ENCODE assay signal across 27 cellular contexts in the genomic region with DNA sequence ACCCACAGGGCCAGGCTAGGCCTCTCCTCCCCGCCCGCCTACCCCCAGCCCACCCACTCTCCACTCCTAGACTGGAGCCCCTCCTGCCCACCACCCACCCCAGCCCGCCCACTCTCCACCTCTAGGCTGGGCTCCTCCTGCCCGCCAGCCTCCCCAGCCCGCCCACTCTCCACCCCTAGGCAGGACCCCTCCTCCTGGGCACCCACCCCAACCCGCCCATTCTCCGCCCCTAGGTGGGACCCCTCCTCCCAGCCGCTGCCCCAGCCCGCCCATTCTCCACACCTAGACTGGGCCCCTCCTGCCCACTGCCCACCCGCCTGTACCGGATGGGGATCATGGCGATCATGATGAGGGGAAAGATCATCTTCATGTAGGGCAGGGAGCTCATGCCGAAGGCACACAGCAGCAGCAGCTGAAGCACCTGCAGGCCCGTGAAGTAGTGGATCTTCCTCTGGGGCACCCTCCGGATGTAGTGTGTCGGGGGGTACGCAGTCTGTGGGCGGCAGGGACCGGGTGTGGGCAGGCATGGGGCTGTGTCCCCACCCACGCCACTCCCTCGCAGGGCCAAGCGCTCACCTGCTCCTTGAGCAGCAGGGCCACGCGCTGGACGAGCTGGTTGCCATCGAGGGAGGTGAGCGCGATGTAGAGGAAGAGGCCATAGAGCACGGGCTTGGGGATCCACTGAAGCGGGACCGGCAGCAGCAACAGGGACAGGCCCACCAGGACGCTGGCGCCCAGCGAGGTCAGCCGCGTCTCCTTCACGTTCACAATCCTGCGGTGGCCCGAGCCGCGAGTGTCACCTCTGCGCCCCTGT.
"Had no signal": no experiment of that assay in that cellular context is flagged by ENCODE, and none has a peak within 500 bp of the region (broad histone marks: within the 10 kb centered on the region; RNA-seq: fewer than 3 reads in every experiment).

No MANE protein-coding gene starts in this region.

- DNase-seq: activated CD4-positive, alpha-beta T cell treated with anti-CD3 and anti-CD28 coated beads for 1 hour; activated CD4-positive, alpha-beta T cell treated with anti-CD3 and anti-CD28 coated beads, Interleukin-2, amount 50 U/mL, for 1 hour; activated CD8-positive, alpha-beta memory T cell treated with anti-CD3 and anti-CD28 coated beads for 24 hours; activated CD8-positive, alpha-beta memory T cell treated with anti-CD3 and anti-CD28 coated beads, Interleukin-2, amount 50 U/mL, for 4 hours; activated naive CD4-positive, alpha-beta T cell; activated T-cell treated with anti-CD3 and anti-CD28 coated beads, Interleukin-2, amount 50 U/mL, for 4 hours; cerebellar nuclear complex; esophagus squamous epithelium; gastrocnemius medialis; hippocampal formation; left colon; sigmoid colon; stimulated activated CD4-positive, alpha-beta T cell treated with anti-CD3 and anti-CD28 coated beads, Interleukin-4, amount 100 ng/mL, for 1 hour; stimulated activated naive CD4-positive, alpha-beta T cell treated with Interleukin-2 at 50 U/mL for 16 hours; substantia nigra; T-helper 1 cell; thyroid gland; upper lobe of right lung; WERI-Rb-1 had no signal

- ATAC-seq: activated T-cell treated with anti-CD3 and anti-CD28 coated beads, Interleukin-2, amount 50 U/mL, for 4 hours; gastrocnemius medialis; left colon; upper lobe of right lung had no signal

- H3K9me3 Mint-ChIP-seq: activated T-cell treated with anti-CD3 and anti-CD28 coated beads, Interleukin-2, amount 50 U/mL, for 4 hours; activated T-helper 2 cell treated with anti-CD3 and anti-CD28 coated beads, Interferon-gamma antibody, Interleukin-2, Interleukin-4, amounts not matched to agents 10 μg/mL and 5 μg/mL and 100 μg/mL, durations not matched to agents 14 hours and 24 hours and 36 hours; memory B cell; nephron had no signal

- H3K9me3 ChIP-seq: esophagus squamous epithelium, gastrocnemius medialis, sigmoid colon, thyroid gland, upper lobe of right lung had no signal

- H2AFZ ChIP-seq: parathyroid adenoma had no signal

- H3K4me3 Mint-ChIP-seq: activated naive CD8-positive, alpha-beta T cell; activated T-cell treated with anti-CD3 and anti-CD28 coated beads, Interleukin-2, amount 50 U/mL, for 4 hours; memory B cell; nephron had no signal

- H3K4me1 ChIP-seq: parathyroid adenoma, sigmoid colon, upper lobe of right lung had no signal

- H3K9ac ChIP-seq: parathyroid adenoma had no signal

- H3K36me3 Mint-ChIP-seq: activated naive CD8-positive, alpha-beta T cell had no signal

- H3K27ac ChIP-seq: coronary artery, esophagus squamous epithelium, gastrocnemius medialis, parathyroid adenoma, sigmoid colon, upper lobe of right lung, WERI-Rb-1 had no signal

- H3K4me3 ChIP-seq: coronary artery, esophagus squamous epithelium, gastrocnemius medialis, sigmoid colon, thyroid gland, upper lobe of right lung had no signal

- H3K27me3 ChIP-seq: esophagus squamous epithelium, gastrocnemius medialis, sigmoid colon, thyroid gland, upper lobe of right lung had no signal

- H3K27me3 Mint-ChIP-seq: activated naive CD8-positive, alpha-beta T cell; memory B cell had no signal

- H3K36me3 ChIP-seq: gastrocnemius medialis, WERI-Rb-1 had no signal

- H3K79me2 ChIP-seq: parathyroid adenoma had no signal

- H3K27ac Mint-ChIP-seq: activated naive CD8-positive, alpha-beta T cell; activated T-helper 2 cell treated with anti-CD3 and anti-CD28 coated beads, Interferon-gamma antibody, Interleukin-2, Interleukin-4, amounts not matched to agents 10 μg/mL and 5 μg/mL and 100 μg/mL, durations not matched to agents 14 hours and 24 hours and 36 hours; memory B cell; nephron had no signal

- FAIRE-seq: keratinocyte, TTC549 had no signal
